In genomic region chr12:69168828-69169227, GRCh38 we compare ENCODE assay signal across 17 cellular contexts.
DNase-seq lines count a peak whose midpoint lies in the region; ATAC-seq and TF ChIP-seq lines count a peak whose summit lies in the region.
"Had no signal": no experiment of that assay in that cellular context is flagged by ENCODE, and none has a peak within 500 bp of the region (broad histone marks: within the 10 kb centered on the region; RNA-seq: fewer than 3 reads in every experiment).

No MANE protein-coding gene starts in this region.

- H3K27ac ChIP-seq in cardiac muscle cell (peak overlapping the region; percentile 56), left lung (no peak overlapping the region), thyroid gland (peak overlapping the region in 1 of 3 donors; percentile 12)
- H3K27ac ChIP-seq: BLaER1 treated with 17β-estradiol and CSF1 and Interleukin-3, amounts not matched to agents 10 nM and 100 nM had no signal

- no peaks in the 10 kb centered on the region for H3K36me3 Mint-ChIP-seq in WTC11
- H3K36me3 Mint-ChIP-seq: CD4-positive, CD25-positive, alpha-beta regulatory T cell had no signal

- DNase-seq in cardiac muscle cell (ENCODE audit: low read depth in 1 of 2, low spot score in 1 of 2) (peak in 1 of 2 donors; percentile 29), left ventricle myocardium superior (no peak), WTC11 (ENCODE audit: low spot score) (no peak), left lung (no peak), thyroid gland (peak; percentile 18 to 31), NCI-H510A treated with DMSO at 0.1 percent for 48 hours (lab: John Stamatoyannopoulos, UW) (no peak)
- DNase-seq: ACHN; Calu3; CD4-positive, CD25-positive, alpha-beta regulatory T cell; DMS79 treated with DMSO at 0.1 percent for 48 hours; EL; GOT3 had no signal

- H3K27ac Mint-ChIP-seq in WTC11 = peak overlapping the region; percentile 76
- H3K27ac Mint-ChIP-seq: CD4-positive, CD25-positive, alpha-beta regulatory T cell; IgD-negative memory B cell had no signal

- no peak overlapping the region for H3K4me3 Mint-ChIP-seq in WTC11
- H3K4me3 Mint-ChIP-seq: CD4-positive, CD25-positive, alpha-beta regulatory T cell; IgD-negative memory B cell had no signal

- H3K4me1 ChIP-seq in cardiac muscle cell (ENCODE audit: low read depth) (peaks cover 42% of the 10 kb centered on the region), left lung (no peaks in the 10 kb centered on the region), thyroid gland (peaks cover 0 to 3% of the 10 kb centered on the region in 2 donors)
- H3K4me1 ChIP-seq: BLaER1 treated with 17β-estradiol and CSF1 and Interleukin-3, amounts not matched to agents 10 nM and 100 nM had no signal

- TF ChIP-seq CTCF in cardiac muscle cell (IDR thresholded peaks at IDR 0.05; ENCODE audit: low read depth, low read length) (no peak), WTC11 (IDR thresholded peaks at IDR 0.05) (no peak), left lung (IDR thresholded peaks at IDR 0.05) (no peak), thyroid gland (IDR thresholded peaks at IDR 0.05) (no peak)

- no peak overlapping the region for H3K4me3 ChIP-seq in cardiac muscle cell
- no peak overlapping the region for H3K4me3 ChIP-seq in left lung
- H3K4me3 ChIP-seq in thyroid gland (replicated peaks in 1 of 3) = no peak overlapping the region
- H3K4me3 ChIP-seq: BLaER1 treated with 17β-estradiol and CSF1 and Interleukin-3, amounts not matched to agents 10 nM and 100 nM; HAP-1 had no signal

- no peaks in the 10 kb centered on the region for H3K9me3 Mint-ChIP-seq in WTC11
- H3K9me3 Mint-ChIP-seq: IgD-negative memory B cell had no signal

- POLR2A ChIA-PET in WTC11 (lab: Charles Lee) = interaction anchor here (1.0 kb wide), 1 partner anchor 13 kb away, joined by 3 read pairs; no protein-coding TSS in a partner anchor

- no peak for TF ChIP-seq POLR2A in thyroid gland (IDR thresholded peaks at IDR 0.05)

- ATAC-seq in left ventricle myocardium superior (no peak), WTC11 (peak; percentile 29; the same call in 1 of the 2 replicates), left lung (peak; percentile 24), HG02798 (IDR thresholded peaks at IDR 0.05; ENCODE audit: poor library complexity, unreplicated experiment) (no peak), HG03025 (IDR thresholded peaks at IDR 0.05; ENCODE audit: low FRiP score, unreplicated experiment) (no peak)

- no peaks in the 10 kb centered on the region for H3K9me3 ChIP-seq in cardiac muscle cell (ENCODE audit: low read depth)
- no peaks in the 10 kb centered on the region for H3K9me3 ChIP-seq in left lung
- H3K9me3 ChIP-seq in thyroid gland = no peaks in the 10 kb centered on the region
- H3K9me3 ChIP-seq: BLaER1 treated with 17β-estradiol and CSF1 and Interleukin-3, amounts not matched to agents 10 nM and 100 nM; HAP-1 had no signal

- intact Hi-C loops in left ventricle myocardium superior (cut with micrococcal nuclease) (no loop called here), left lung (cut with DNase I) (no loop called here), thyroid gland (cut with DNase I) (no loop called here)

- no peaks in the 10 kb centered on the region for H3K27me3 ChIP-seq in cardiac muscle cell
- no peaks in the 10 kb centered on the region for H3K27me3 ChIP-seq in left lung
- no peaks in the 10 kb centered on the region for H3K27me3 ChIP-seq in thyroid gland
- H3K27me3 ChIP-seq: BLaER1 treated with 17β-estradiol and CSF1 and Interleukin-3, amounts not matched to agents 10 nM and 100 nM had no signal

- no peaks in the 10 kb centered on the region for H3K36me3 ChIP-seq in cardiac muscle cell
- H3K36me3 ChIP-seq in left lung = no peaks in the 10 kb centered on the region
- H3K36me3 ChIP-seq in thyroid gland = no peaks in the 10 kb centered on the region
- H3K36me3 ChIP-seq: BLaER1 treated with 17β-estradiol and CSF1 and Interleukin-3, amounts not matched to agents 10 nM and 100 nM; HAP-1 had no signal

- CTCF ChIA-PET in WTC11 (lab: Charles Lee) = interaction anchor here (1.9 to 2.7 kb wide), 2 partner anchors 12 to 85 kb away, joined by 8 to 25 read pairs; no protein-coding TSS in a partner anchor

- H3K27me3 Mint-ChIP-seq in WTC11 (ENCODE audit: low read depth) = no peaks in the 10 kb centered on the region
- H3K27me3 Mint-ChIP-seq: CD4-positive, CD25-positive, alpha-beta regulatory T cell; IgD-negative memory B cell had no signal

- peaks cover 49% of the 10 kb centered on the region for H3K4me1 Mint-ChIP-seq in WTC11
- H3K4me1 Mint-ChIP-seq: IgD-negative memory B cell had no signal

- WGBS in thyroid gland, 2 donors = 61 to 80% methylated on average over 3 of the region's 3 CpGs

TF ChIP-seq in WTC11, 78 proteins besides CTCF, POLR2A, EP300 and RAD21:
- 0 out of 2 replicates have a peak, but pooled peaks have one; percentile 25 for TF ChIP-seq PRDM15 (CRISPR knock-in tag; IDR thresholded peaks at IDR 0.05)
- no peak for TF ChIP-seq USF1 (CRISPR knock-in tag; IDR thresholded peaks at IDR 0.05)
TF ChIP-seq in WTC11: peak in this region for 1.

Comparison
In these comparisons a context has a peak if more than half of its experiments do, and no peak if none do; other contexts are left out.
1. DNase-seq: peak in thyroid gland (2 of 2); none in left ventricle myocardium superior (single experiment), WTC11 (single experiment), left lung (0 of 2) and NCI-H510A treated with DMSO at 0.1 percent for 48 hours (single experiment).
2. ATAC-seq: peak in WTC11 (single experiment) and left lung (single experiment); none in left ventricle myocardium superior (single experiment), HG02798 (single experiment) and HG03025 (single experiment).